8 cellular contexts compared by ENCODE assay signal in genomic region chr19:3210347-3211017, GRCh38. TPM values are rescaled to one million over a fixed set of nuclear protein-coding genes. Genes with fewer than 3 reads are reported as not detected.
DNase-seq lines count a peak whose midpoint lies in the region; ATAC-seq, FAIRE-seq and TF ChIP-seq lines count a peak whose summit lies in the region.

No MANE protein-coding gene starts in this region.

- H3K27ac ChIP-seq in WERI-Rb-1 (no peak overlapping the region), mammary epithelial cell (ENCODE audit: insufficient read depth, low read depth, low read length) (no peak overlapping the region)

- no TSS peak for BruUV-seq in mammary epithelial cell (replicated peaks; lab: Mats Ljungman, UMichigan)

- ATAC-seq in left lobe of liver (peak; percentile 83), HG03520 (IDR thresholded peaks at IDR 0.05; ENCODE audit: unreplicated experiment) (no peak)

- H4K20me1 ChIP-seq in mammary epithelial cell (ENCODE audit: insufficient read depth, low read length) = no peaks in the 10 kb centered on the region

- no peak overlapping the region for H3K4me3 ChIP-seq in WERI-Rb-1 (ENCODE audit: low read depth, low read length)
- H3K4me3 ChIP-seq in mammary epithelial cell (replicated peaks in 1 of 3; ENCODE audit: insufficient read depth in 1 of 3, low read depth in 2 of 3, low read length in 3 of 3) = no peak overlapping the region

- H3K9me3 ChIP-seq in WERI-Rb-1 (ENCODE audit: severe bottlenecking) (no peaks in the 10 kb centered on the region), mammary epithelial cell (replicated peaks; ENCODE audit: insufficient read depth, low read length) (no peaks in the 10 kb centered on the region)

- in situ Hi-C loops in mammary epithelial cell (cut with MboI; ENCODE audit: low sequenced_read_pairs in 2 of 2) = no loop called here

- CTCF ChIA-PET in mammary epithelial cell (lab: Charles Lee; ENCODE audit: low non-redundant PET) = no interaction called here

- FAIRE-seq in D721Med (lab: Jason Lieb, UNC) = no peak

- H3K79me2 ChIP-seq in mammary epithelial cell (ENCODE audit: insufficient read depth, low read length) = no peaks in the 10 kb centered on the region

- no peak overlapping the region for H3K9ac ChIP-seq in mammary epithelial cell (ENCODE audit: insufficient read depth, low read length)

- dilution Hi-C loops in mammary epithelial cell (cut with HindIII; ENCODE audit: low sequenced_read_pairs) = loop anchor here (5.0 kb wide), 1 partner anchor 107 kb away; no protein-coding TSS in a partner anchor

- peak; percentile 79 for DNase-seq in D721Med (ENCODE audit: insufficient read length, low spot score)
- DNase-seq in HuH-7 (ENCODE audit: low spot score) = peak; percentile 89
- peak; percentile 64 for DNase-seq in WERI-Rb-1
- DNase-seq in mammary epithelial cell = peak; percentile 19
- DNase-seq in left lobe of liver (ENCODE audit: low spot score) = no peak
- DNase-seq in stimulated activated CD8-positive, alpha-beta memory T cell treated with anti-CD3 and anti-CD28 coated beads, Interleukin-15, amount 100 ng/mL, for 48 hours (ENCODE audit: low read depth in 2 of 2) = peak; percentile 28 to 38
- DNase-seq in OCI-M2 (lab: John Stamatoyannopoulos, UW; ENCODE audit: unreplicated experiment) = no peak

- intact Hi-C loops in mammary epithelial cell (cut with micrococcal nuclease) = loop anchor here (1.0 kb wide), 1 partner anchor 248 kb away; no protein-coding TSS in a partner anchor

- H3K27me3 ChIP-seq in WERI-Rb-1 (ENCODE audit: insufficient read depth, low read depth, severe bottlenecking) = no peaks in the 10 kb centered on the region
- no peaks in the 10 kb centered on the region for H3K27me3 ChIP-seq in mammary epithelial cell (ENCODE audit: insufficient read depth, low read length)

- 81% methylated on average over 8 of the region's 20 CpGs for WGBS in mammary epithelial cell (ENCODE audit: low coverage, missing lambda C conversion rate)

- H3K36me3 ChIP-seq in WERI-Rb-1 = peaks cover 24% of the 10 kb centered on the region
- H3K36me3 ChIP-seq in mammary epithelial cell (ENCODE audit: insufficient read depth, low read length) = peaks cover 5% of the 10 kb centered on the region

- TF ChIP-seq CTCF in D721Med (IDR thresholded peaks at IDR 0.05; ENCODE audit: insufficient read depth, missing control alignments) = peak; percentile 57
- TF ChIP-seq CTCF in WERI-Rb-1 (IDR thresholded peaks at IDR 0.05; ENCODE audit: low read depth, low read length) = peak; percentile 95
- TF ChIP-seq CTCF in mammary epithelial cell (conservative IDR thresholded peaks at IDR 0.05 in 1 of 2, IDR thresholded peaks at IDR 0.05 in 1 of 2; ENCODE audit: extremely low read depth in 1 of 2, insufficient read depth in 1 of 2, low read depth in 1 of 2, low read length in 2 of 2) = peak; percentile 49 to 75

- no peak overlapping the region for H3K4me2 ChIP-seq in mammary epithelial cell (ENCODE audit: insufficient read depth, low read depth, low read length)

- H3K4me1 ChIP-seq in mammary epithelial cell (ENCODE audit: insufficient read depth, low read length) = no peaks in the 10 kb centered on the region

- H2AFZ ChIP-seq in mammary epithelial cell (ENCODE audit: low read depth, low read length) = no peak overlapping the region

RNA-seq across cellular contexts. Expression of gene CELF5, which starts 14.0 kb away (rescaled TPM):
- total RNA-seq in mammary epithelial cell (under 1 TPM; 0.17 to 0.19 TPM), left lobe of liver (0.18 TPM)
- 0.15 TPM for polyA plus RNA-seq in mammary epithelial cell
- polyA minus RNA-seq in mammary epithelial cell = not detected

RNA-seq across cellular contexts. Expression of gene NCLN, which starts 24.8 kb away (rescaled TPM):
- 10 to 100 TPM; 55.5 to 95.3 TPM for total RNA-seq in mammary epithelial cell
- 91.0 TPM for polyA plus RNA-seq in mammary epithelial cell
- polyA minus RNA-seq in mammary epithelial cell = 106 TPM
- 40.7 TPM for total RNA-seq in left lobe of liver

RNA-seq across cellular contexts. Expression of gene S1PR4, which starts 31.9 kb away (rescaled TPM):
- total RNA-seq in mammary epithelial cell (under 1 TPM; 0.67 to 0.94 TPM), left lobe of liver (0.70 TPM)
- 0.10 TPM for polyA plus RNA-seq in mammary epithelial cell
- polyA minus RNA-seq in mammary epithelial cell = not detected

Comparison
In these comparisons a context has a peak if more than half of its experiments do, and no peak if none do; other contexts are left out.
1. DNase-seq: peak in D721Med (single experiment), HuH-7 (single experiment), WERI-Rb-1 (single experiment), mammary epithelial cell (single experiment) and stimulated activated CD8-positive, alpha-beta memory T cell treated with anti-CD3 and anti-CD28 coated beads, Interleukin-15, amount 100 ng/mL, for 48 hours (2 of 2); none in left lobe of liver (single experiment) and OCI-M2 (single experiment).
2. Peak in every context shown above with its lines, with median percentiles within 50 percentile points of each other: CTCF ChIP-seq.